8 cellular contexts compared by ENCODE assay signal in genomic region chr1:23553896-23554480, GRCh38. TPM values are rescaled to one million over a fixed set of nuclear protein-coding genes. Genes with fewer than 3 reads are reported as not detected.
DNase-seq lines count a peak whose midpoint lies in the region; ATAC-seq and TF ChIP-seq lines count a peak whose summit lies in the region.

No MANE protein-coding gene starts in this region.

- 0 out of 2 replicates have a peak, but pooled peaks cover 4% of the 10 kb centered on the region for H3K79me2 ChIP-seq in Karpas-422 (ENCODE audit: low read length)

- H3K9me3 ChIP-seq in AG04450 (ENCODE audit: control insufficient read depth, insufficient read depth, low read length) (no peaks in the 10 kb centered on the region; the same call in 1 of the 2 replicates), Karpas-422 (ENCODE audit: low read length) (no peaks in the 10 kb centered on the region), muscle layer of duodenum (ENCODE audit: control insufficient read depth in 1 of 2, low read length in 2 of 2) (no peaks in the 10 kb centered on the region)

- H3K27ac ChIP-seq in AG04450 (ENCODE audit: low read depth, low read length) (peak overlapping the region; percentile 70), Karpas-422 (ENCODE audit: low read length) (peak overlapping the region; percentile 55; the same call in 1 of the 2 replicates), caudate nucleus (ENCODE audit: low read depth, low read length) (peak overlapping the region; percentile 87), muscle layer of duodenum (ENCODE audit: low read length) (peak overlapping the region; percentile 80)

- H3K36me3 ChIP-seq in Karpas-422 (ENCODE audit: insufficient read depth, low read length) (no peaks in the 10 kb centered on the region), muscle layer of duodenum (ENCODE audit: control insufficient read depth in 1 of 2, insufficient read depth in 2 of 2, low read length in 2 of 2) (peaks cover 0 to 10% of the 10 kb centered on the region in 2 donors)

- DNase-seq in AG04450 (ENCODE audit: low read depth, low spot score) (no peak), Karpas-422 (no peak), caudate nucleus (lab: John Stamatoyannopoulos, UW) (peak in 1 of 61 donors; percentile 14), LoVo (ENCODE audit: low spot score) (no peak), head of caudate nucleus (no peak), NCI-H2029 treated with DMSO at 0.1 percent for 48 hours (lab: John Stamatoyannopoulos, UW) (no peak)

- no peak for TF ChIP-seq CTCF in AG04450 (IDR thresholded peaks at IDR 0.05; ENCODE audit: low read depth, low read length)

- H3K9ac ChIP-seq in Karpas-422 (ENCODE audit: low read length): peak overlapping the region; percentile 76

- POLR2A ChIA-PET in AG04450 (lab: Yijun Ruan, JAX): interaction anchor here (0.6 to 2.6 kb wide), 6 partner anchors 23 to 210 kb away, joined by 3 to 13 read pairs (median 8); partner anchors contain the start of gene HNRNPR

- H2AFZ ChIP-seq in Karpas-422 (ENCODE audit: low read length): peak overlapping the region; percentile 71; the same call in 1 of the 2 replicates

- no peaks in the 10 kb centered on the region for H3K9me2 ChIP-seq in Karpas-422 (replicated peaks; ENCODE audit: insufficient read depth, low read length)

- no peak for ATAC-seq in HG03025 (IDR thresholded peaks at IDR 0.05; ENCODE audit: low FRiP score, unreplicated experiment)

- CTCF ChIA-PET in AG04450 (lab: Charles Lee): interaction anchor here (0.5 to 5.2 kb wide), 13 partner anchors 9 to 357 kb away, joined by 3 to 51 read pairs (median 4); partner anchors contain the start of gene RPL11

- intact Hi-C loops in head of caudate nucleus (cut with DNase I): no loop called here

- H3K4me1 ChIP-seq in Karpas-422 (ENCODE audit: low read length) (peaks cover 72% of the 10 kb centered on the region), muscle layer of duodenum (ENCODE audit: control insufficient read depth in 1 of 2, insufficient read depth in 2 of 2, low read length in 2 of 2) (peaks cover 12 to 30% of the 10 kb centered on the region in 2 donors)

- H3K4me2 ChIP-seq in Karpas-422 (ENCODE audit: low read depth, low read length, poor library complexity, severe bottlenecking): peak overlapping the region; percentile 85

- peak overlapping the region; percentile 53 for H3K4me3 ChIP-seq in AG04450 (ENCODE audit: low read depth, low read length)
- peak overlapping the region; percentile 68 for H3K4me3 ChIP-seq in Karpas-422 (ENCODE audit: low read length)
- peak overlapping the region; percentile 47 to 57 for H3K4me3 ChIP-seq in muscle layer of duodenum (ENCODE audit: low read depth in 1 of 2, low read length in 2 of 2)

- no peaks in the 10 kb centered on the region for H3K27me3 ChIP-seq in AG04450 (ENCODE audit: control insufficient read depth, insufficient read depth, low read length)
- no peaks in the 10 kb centered on the region for H3K27me3 ChIP-seq in Karpas-422 (ENCODE audit: low read length)
- H3K27me3 ChIP-seq in muscle layer of duodenum (ENCODE audit: low read depth, low read length): no peaks in the 10 kb centered on the region

- peaks cover 10% of the 10 kb centered on the region for H4K20me1 ChIP-seq in Karpas-422 (ENCODE audit: insufficient read depth, low read depth, low read length)

RNA-seq across cellular contexts. Expression of gene ID3, which starts 5.3 kb away (rescaled TPM):
- 15.3 and 25.0 TPM in 2 replicates for polyA plus RNA-seq in AG04450 (2011; rRNA removed)
- polyA minus RNA-seq in AG04450 (2011; rRNA and poly(A)+ RNA removed): 27.0 and 45.8 TPM in 2 replicates
- total RNA-seq in Karpas-422 (2014; rRNA removed; shearing (Covaris generic); ENCODE audit: low replicate concordance): 32.0 and 33.0 TPM in 2 replicates

RNA-seq across cellular contexts. Expression of gene E2F2, which starts 23.0 kb away (rescaled TPM):
- 0.05 and 0.06 TPM in 2 replicates for polyA plus RNA-seq in AG04450 (2011; rRNA removed)
- 0.26 and 0.46 TPM in 2 replicates for polyA minus RNA-seq in AG04450 (2011; rRNA and poly(A)+ RNA removed)
- 6.6 and 8.0 TPM in 2 replicates for total RNA-seq in Karpas-422 (2014; rRNA removed; shearing (Covaris generic); ENCODE audit: low replicate concordance)
